ENCODE assay signal across 11 cellular contexts in the genomic region with DNA sequence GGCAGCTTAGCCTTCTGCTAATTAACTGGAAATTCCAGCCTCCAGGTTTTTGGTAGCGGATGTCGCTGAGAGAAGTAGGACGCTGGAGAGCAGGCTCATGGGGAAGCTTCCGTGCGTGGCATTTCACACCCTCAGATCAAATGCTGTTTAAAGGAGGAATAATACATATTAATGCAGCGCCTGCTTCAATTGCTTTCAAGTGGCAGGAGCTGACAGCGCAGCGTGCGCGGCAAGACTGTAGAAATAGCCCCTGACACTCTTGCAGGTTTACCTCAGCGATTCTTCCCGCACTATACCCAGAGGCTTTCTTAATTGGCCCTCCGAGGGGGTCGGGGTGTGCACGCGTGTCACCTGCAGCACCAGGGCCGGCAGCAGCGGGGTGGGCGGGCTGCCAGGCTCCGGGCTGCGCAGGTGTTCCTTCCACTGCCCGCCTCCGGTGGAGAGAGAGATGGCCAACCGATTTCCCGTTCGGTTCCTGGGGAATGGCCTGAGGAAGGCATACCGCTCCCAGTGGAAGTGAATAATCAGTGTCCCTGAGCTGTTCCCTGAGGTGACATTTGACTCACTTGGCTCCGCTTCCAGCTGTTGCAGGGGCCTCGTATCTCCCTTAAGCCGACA.
A peak's percentile ranks its signal among the peaks of the same experiment; 100 is the strongest.
DNase-seq lines count a peak whose midpoint lies in the region; ATAC-seq and TF ChIP-seq lines count a peak whose summit lies in the region.
"Had no signal": no experiment of that assay in that cellular context is flagged by ENCODE, and none has a peak within 500 bp of the region (broad histone marks: within the 10 kb centered on the region; RNA-seq: fewer than 3 reads in every experiment).

No MANE protein-coding gene starts in this region.

- peak; percentile 62 for ATAC-seq in upper lobe of right lung
- ATAC-seq in activated naive CD8-positive, alpha-beta T cell treated with anti-CD3 and anti-CD28 coated beads, Interleukin-2, amount 50 U/mL, for 24 hours: no peak
- ATAC-seq: activated naive CD4-positive, alpha-beta T cell treated with anti-CD3 and anti-CD28 coated beads, Interleukin-2, amount 50 U/mL, for 72 hours had no signal

- no peak for TF ChIP-seq POLR2A in Peyer's patch (IDR thresholded peaks at IDR 0.05)

- no peak overlapping the region for H3K4me3 Mint-ChIP-seq in activated naive CD8-positive, alpha-beta T cell treated with anti-CD3 and anti-CD28 coated beads, Interleukin-2, amount 50 U/mL, for 24 hours
- H3K4me3 Mint-ChIP-seq: activated B cell treated with CpG ODN at 0.5 μM for 24 hours had no signal

- H3K9me3 ChIP-seq in upper lobe of right lung: no peaks in the 10 kb centered on the region
- no peaks in the 10 kb centered on the region for H3K9me3 ChIP-seq in Peyer's patch

- H3K4me3 ChIP-seq in upper lobe of right lung (peak overlapping the region; percentile 39), Peyer's patch (peak overlapping the region in 1 of 4 donors; percentile 32)

- H3K27ac ChIP-seq in angular gyrus (ENCODE audit: low read depth, low read length): peak overlapping the region; percentile 57
- H3K27ac ChIP-seq in upper lobe of right lung: no peak overlapping the region
- no peak overlapping the region for H3K27ac ChIP-seq in Peyer's patch

- peaks cover 10% of the 10 kb centered on the region for H3K9me3 Mint-ChIP-seq in activated naive CD8-positive, alpha-beta T cell treated with anti-CD3 and anti-CD28 coated beads, Interleukin-2, amount 50 U/mL, for 24 hours

- intact Hi-C loops in upper lobe of right lung (cut with DNase I): no loop called here

- DNase-seq in NCI-H82 (lab: John Stamatoyannopoulos, UW) (peak; percentile 48), NCI-H82 treated with DMSO at 0.1 percent for 48 hours (lab: John Stamatoyannopoulos, UW; ENCODE audit: unreplicated experiment) (no peak), kidney tubule cell (ENCODE audit: low spot score) (peak; percentile 60), upper lobe of right lung (peak; percentile 69), Peyer's patch (no peak)
- DNase-seq in stimulated activated CD4-positive, alpha-beta T cell treated with anti-CD3 and anti-CD28 coated beads, Interleukin-2, amount 100 ng/mL, for 48 hours: no peak
- DNase-seq in activated naive CD8-positive, alpha-beta T cell treated with anti-CD3 and anti-CD28 coated beads, Interleukin-2, amount 50 U/mL, for 24 hours: no peak
- DNase-seq: ACHN, activated B cell treated with CpG ODN at 0.5 μM for 24 hours had no signal

- H3K4me1 Mint-ChIP-seq in activated naive CD8-positive, alpha-beta T cell treated with anti-CD3 and anti-CD28 coated beads, Interleukin-2, amount 50 U/mL, for 24 hours: no peaks in the 10 kb centered on the region
- H3K4me1 Mint-ChIP-seq: activated B cell treated with CpG ODN at 0.5 μM for 24 hours had no signal

- no peaks in the 10 kb centered on the region for H3K36me3 Mint-ChIP-seq in activated naive CD8-positive, alpha-beta T cell treated with anti-CD3 and anti-CD28 coated beads, Interleukin-2, amount 50 U/mL, for 24 hours (ENCODE audit: low read depth)

- H3K36me3 ChIP-seq in upper lobe of right lung (no peaks in the 10 kb centered on the region), Peyer's patch (no peaks in the 10 kb centered on the region)

- peaks cover 6% of the 10 kb centered on the region for H3K27me3 Mint-ChIP-seq in activated naive CD8-positive, alpha-beta T cell treated with anti-CD3 and anti-CD28 coated beads, Interleukin-2, amount 50 U/mL, for 24 hours

- H3K27ac Mint-ChIP-seq in activated naive CD8-positive, alpha-beta T cell treated with anti-CD3 and anti-CD28 coated beads, Interleukin-2, amount 50 U/mL, for 24 hours: no peak overlapping the region
- H3K27ac Mint-ChIP-seq: activated B cell treated with CpG ODN at 0.5 μM for 24 hours; activated naive CD4-positive, alpha-beta T cell treated with anti-CD3 and anti-CD28 coated beads, Interleukin-2, amount 50 U/mL, for 72 hours had no signal

- no peaks in the 10 kb centered on the region for H3K27me3 ChIP-seq in upper lobe of right lung
- H3K27me3 ChIP-seq in Peyer's patch: no peaks in the 10 kb centered on the region

- TF ChIP-seq CTCF in upper lobe of right lung (IDR thresholded peaks at IDR 0.05): no peak
- TF ChIP-seq CTCF in Peyer's patch (IDR thresholded peaks at IDR 0.05): no peak

- H3K4me1 ChIP-seq in upper lobe of right lung (no peaks in the 10 kb centered on the region), Peyer's patch (no peaks in the 10 kb centered on the region)

Comparison
In these comparisons a context has a peak if more than half of its experiments do, and no peak if none do; other contexts are left out.
1. DNase-seq: peak in NCI-H82 (single experiment), kidney tubule cell (single experiment) and upper lobe of right lung (single experiment); none in NCI-H82 treated with DMSO at 0.1 percent for 48 hours (single experiment), stimulated activated CD4-positive, alpha-beta T cell treated with anti-CD3 and anti-CD28 coated beads, Interleukin-2, amount 100 ng/mL, for 48 hours (0 of 2), activated naive CD8-positive, alpha-beta T cell treated with anti-CD3 and anti-CD28 coated beads, Interleukin-2, amount 50 U/mL, for 24 hours (single experiment) and Peyer's patch (0 of 3).